Comparison of ENCODE assay signal across 6 cellular contexts in the genomic region with DNA sequence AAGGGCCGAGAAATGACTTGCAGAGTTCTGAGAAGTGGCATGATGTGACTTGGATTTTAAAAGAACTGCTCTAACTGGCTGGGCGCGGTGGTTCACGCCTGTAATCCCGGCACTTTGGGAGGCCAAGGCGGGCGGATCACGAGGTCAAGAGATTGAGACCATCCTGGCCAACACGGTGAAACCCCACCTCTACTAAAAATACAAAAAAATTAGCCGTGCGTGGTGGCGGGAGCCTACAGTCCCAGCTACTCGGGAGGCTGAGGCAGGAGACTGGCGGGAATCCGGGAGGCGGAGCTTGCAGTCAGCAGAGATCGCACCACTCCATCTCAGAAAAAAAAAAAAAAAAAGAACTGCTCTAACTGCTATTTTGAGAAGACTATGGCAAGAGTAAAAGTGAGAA. TPM values are rescaled to one million over a fixed set of nuclear protein-coding genes. Genes with fewer than 3 reads are reported as not detected.
DNase-seq lines count a peak whose midpoint lies in the region; ATAC-seq and TF ChIP-seq lines count a peak whose summit lies in the region.
"Not testable (repeated sequence)": the region's sequence is repeated elsewhere in the genome, so short reads cannot be mapped to it uniquely, and the experiment has no call there.

No MANE protein-coding gene starts in this region.

- not testable (repeated sequence) for H4K8ac ChIP-seq in H9 (replicated peaks; ENCODE audit: insufficient read length, low read depth, low read length)

- H2BK120ac ChIP-seq in H9 (ENCODE audit: low read depth, low read length, poor library complexity, severe bottlenecking): not testable (repeated sequence)

- H3K4me2 ChIP-seq in H9 (ENCODE audit: insufficient read depth, insufficient read length, low read length): not testable (repeated sequence)

- H3K27ac Mint-ChIP-seq in H9 (peak overlapping the region in 2 of 3 experiments; percentile 39 to 85; a peak in 3 of 7 replicates), WTC11 (peak overlapping the region; percentile 75), nephron progenitor cell (peak overlapping the region; percentile 29)
- H3K27ac Mint-ChIP-seq in activated CD8-positive, alpha-beta T cell treated with anti-CD3 and anti-CD28 coated beads, Interleukin-2, amount 10 ng/mL, durations not matched to agents 7 days and 5 days: peak overlapping the region; percentile 53
- peak overlapping the region; percentile 40 for H3K27ac Mint-ChIP-seq in activated T-helper 2 cell treated with anti-CD3 and anti-CD28 coated beads, Interferon-gamma antibody, Interleukin-2, Interleukin-4, amounts not matched to agents 10 μg/mL and 5 μg/mL and 100 μg/mL, durations not matched to agents 14 hours and 24 hours and 36 hours
- H3K27ac Mint-ChIP-seq in central memory CD8-positive, alpha-beta T cell (ENCODE audit: low read depth): peak overlapping the region; percentile 39

- not testable (repeated sequence) for H3K27me3 ChIP-seq in H9 (ENCODE audit: insufficient read depth, low read length)

- H2BK15ac ChIP-seq in H9 (ENCODE audit: low read depth, low read length): not testable (repeated sequence)

- not testable (repeated sequence) for H3K56ac ChIP-seq in H9 (ENCODE audit: insufficient read length, low read depth, low read length)

- ATAC-seq in WTC11; activated CD8-positive, alpha-beta T cell treated with anti-CD3 and anti-CD28 coated beads, Interleukin-2, amount 10 ng/mL, durations not matched to agents 7 days and 5 days; central memory CD8-positive, alpha-beta T cell (replicated peaks; ENCODE audit: extremely low read depth, poor library complexity, severe bottlenecking): not testable (repeated sequence)

- H3K4me3 Mint-ChIP-seq in H9; WTC11; activated CD8-positive, alpha-beta T cell treated with anti-CD3 and anti-CD28 coated beads, Interleukin-2, amount 10 ng/mL, durations not matched to agents 7 days and 5 days; activated T-helper 2 cell treated with anti-CD3 and anti-CD28 coated beads, Interferon-gamma antibody, Interleukin-2, Interleukin-4, amounts not matched to agents 10 μg/mL and 5 μg/mL and 100 μg/mL, durations not matched to agents 14 hours and 24 hours and 36 hours (ENCODE audit: low read depth); central memory CD8-positive, alpha-beta T cell; nephron progenitor cell: not testable (repeated sequence)

- H2AFZ ChIP-seq in H9 (ENCODE audit: low read length): not testable (repeated sequence)

- H4K20me1 ChIP-seq in H9 (ENCODE audit: control insufficient read depth, insufficient read depth, insufficient read length): not testable (repeated sequence)

- H3K23me2 ChIP-seq in H9 (ENCODE audit: insufficient read length, low read depth, low read length, poor library complexity, severe bottlenecking): not testable (repeated sequence)

- not testable (repeated sequence) for H3K9me3 ChIP-seq in H9 (ENCODE audit: control insufficient read depth, low read depth, low read length)

- peaks cover 5 to 18% of the 10 kb centered on the region in 2 experiments for H3K4me1 Mint-ChIP-seq in H9
- H3K4me1 Mint-ChIP-seq in WTC11: peaks cover 16% of the 10 kb centered on the region
- H3K4me1 Mint-ChIP-seq in activated CD8-positive, alpha-beta T cell treated with anti-CD3 and anti-CD28 coated beads, Interleukin-2, amount 10 ng/mL, durations not matched to agents 7 days and 5 days (ENCODE audit: low read depth): peaks cover 24% of the 10 kb centered on the region
- H3K4me1 Mint-ChIP-seq in activated T-helper 2 cell treated with anti-CD3 and anti-CD28 coated beads, Interferon-gamma antibody, Interleukin-2, Interleukin-4, amounts not matched to agents 10 μg/mL and 5 μg/mL and 100 μg/mL, durations not matched to agents 14 hours and 24 hours and 36 hours (ENCODE audit: low read depth): peaks cover 29% of the 10 kb centered on the region
- H3K4me1 Mint-ChIP-seq in central memory CD8-positive, alpha-beta T cell: peaks cover 36% of the 10 kb centered on the region
- peaks cover 37% of the 10 kb centered on the region for H3K4me1 Mint-ChIP-seq in nephron progenitor cell

- DNase-seq in H9; WTC11 (ENCODE audit: low spot score); activated CD8-positive, alpha-beta T cell treated with anti-CD3 and anti-CD28 coated beads, Interleukin-2, amount 10 ng/mL, durations not matched to agents 7 days and 5 days; activated T-helper 2 cell treated with anti-CD3 and anti-CD28 coated beads, Interferon-gamma antibody, Interleukin-2, Interleukin-4, amounts not matched to agents 10 μg/mL and 5 μg/mL and 100 μg/mL, durations not matched to agents 14 hours and 24 hours and 36 hours (ENCODE audit: low spot score); central memory CD8-positive, alpha-beta T cell (ENCODE audit: low spot score in 2 of 2); nephron progenitor cell: not testable (repeated sequence)

- intact Hi-C loops in activated T-helper 2 cell treated with anti-CD3 and anti-CD28 coated beads, Interferon-gamma antibody, Interleukin-2, Interleukin-4, amounts not matched to agents 10 μg/mL and 5 μg/mL and 100 μg/mL, durations not matched to agents 14 hours and 24 hours and 36 hours (cut with micrococcal nuclease): not testable (repeated sequence)

- H3K9ac ChIP-seq in H9 (ENCODE audit: extremely low read depth, insufficient read length, low read length): not testable (repeated sequence)

- WGBS in H9 (ENCODE audit: extremely low coverage, insufficient read length, low lambda C conversion rate): no CpG with 5 or more reads among the region's 17 CpGs

- H3K4me1 ChIP-seq in H9 (ENCODE audit: insufficient read depth, low read length): not testable (repeated sequence)

- not testable (repeated sequence) for H3K14ac ChIP-seq in H9 (ENCODE audit: insufficient read depth, low read length)

- H4K5ac ChIP-seq in H9 (ENCODE audit: insufficient read length, low read depth, low read length): not testable (repeated sequence)

- POLR2A ChIA-PET in WTC11 (lab: Charles Lee): interaction anchor here (0.6 kb wide), 1 partner anchor 10 kb away, joined by 3 read pairs; no protein-coding TSS in a partner anchor
- POLR2A ChIA-PET in activated CD8-positive, alpha-beta T cell treated with anti-CD3 and anti-CD28 coated beads, Interleukin-2, amount 10 ng/mL, durations not matched to agents 7 days and 5 days (lab: Charles Lee): interaction anchor here (0.7 to 7.9 kb wide), 3 partner anchors 14 to 50 kb away, joined by 3 to 153 read pairs (median 7); partner anchors contain the start of genes CCNG1 and MAT2B

- not testable (repeated sequence) for H3K18ac ChIP-seq in H9 (ENCODE audit: insufficient read length, low read depth, low read length)

- H3K23ac ChIP-seq in H9 (ENCODE audit: insufficient read length, low read depth, low read length): not testable (repeated sequence)

- H3K36me3 Mint-ChIP-seq in H9 (ENCODE audit: insufficient read depth in 1 of 3, low read depth in 3 of 3): peaks cover 17 to 38% (median 36%) of the 10 kb centered on the region in 3 experiments; a peak in 6 of 7 replicates
- peaks cover 32% of the 10 kb centered on the region for H3K36me3 Mint-ChIP-seq in WTC11
- peaks cover 62% of the 10 kb centered on the region for H3K36me3 Mint-ChIP-seq in activated CD8-positive, alpha-beta T cell treated with anti-CD3 and anti-CD28 coated beads, Interleukin-2, amount 10 ng/mL, durations not matched to agents 7 days and 5 days (ENCODE audit: low read depth)
- H3K36me3 Mint-ChIP-seq in activated T-helper 2 cell treated with anti-CD3 and anti-CD28 coated beads, Interferon-gamma antibody, Interleukin-2, Interleukin-4, amounts not matched to agents 10 μg/mL and 5 μg/mL and 100 μg/mL, durations not matched to agents 14 hours and 24 hours and 36 hours (ENCODE audit: low read depth): peaks cover 53% of the 10 kb centered on the region
- peaks cover 40% of the 10 kb centered on the region for H3K36me3 Mint-ChIP-seq in central memory CD8-positive, alpha-beta T cell (ENCODE audit: insufficient read depth)
- H3K36me3 Mint-ChIP-seq in nephron progenitor cell (ENCODE audit: low read depth): peaks cover 59% of the 10 kb centered on the region

- H3K4ac ChIP-seq in H9 (ENCODE audit: low read depth, low read length): not testable (repeated sequence)

- H3T11ph ChIP-seq in H9 (ENCODE audit: low read length): not testable (repeated sequence)

- not testable (repeated sequence) for H4K91ac ChIP-seq in H9 (ENCODE audit: insufficient read length, low read depth, low read length)

- H2AK5ac ChIP-seq in H9 (ENCODE audit: insufficient read length, low read length): not testable (repeated sequence)

- CTCF ChIA-PET in WTC11 (lab: Charles Lee); activated CD8-positive, alpha-beta T cell treated with anti-CD3 and anti-CD28 coated beads, Interleukin-2, amount 10 ng/mL, durations not matched to agents 7 days and 5 days (lab: Charles Lee): not testable (repeated sequence)

- not testable (repeated sequence) for H2BK12ac ChIP-seq in H9 (ENCODE audit: insufficient read length, low read depth, low read length)

- not testable (repeated sequence) for H3K79me1 ChIP-seq in H9 (ENCODE audit: insufficient read depth, low read depth, low read length, poor library complexity, severe bottlenecking)

- H2BK5ac ChIP-seq in H9 (ENCODE audit: insufficient read length, low read length): not testable (repeated sequence)

- not testable (repeated sequence) for H3K9me3 Mint-ChIP-seq in H9; WTC11; activated CD8-positive, alpha-beta T cell treated with anti-CD3 and anti-CD28 coated beads, Interleukin-2, amount 10 ng/mL, durations not matched to agents 7 days and 5 days (ENCODE audit: insufficient read depth); activated T-helper 2 cell treated with anti-CD3 and anti-CD28 coated beads, Interferon-gamma antibody, Interleukin-2, Interleukin-4, amounts not matched to agents 10 μg/mL and 5 μg/mL and 100 μg/mL, durations not matched to agents 14 hours and 24 hours and 36 hours; central memory CD8-positive, alpha-beta T cell; nephron progenitor cell

- not testable (repeated sequence) for TF ChIP-seq CTCF in H9 (conservative IDR thresholded peaks at IDR 0.05); WTC11 (IDR thresholded peaks at IDR 0.05); nephron progenitor cell (IDR thresholded peaks at IDR 0.05)

- H2BK20ac ChIP-seq in H9 (ENCODE audit: low read depth, low read length, poor library complexity, severe bottlenecking): not testable (repeated sequence)

- not testable (repeated sequence) for H3K79me2 ChIP-seq in H9 (ENCODE audit: insufficient read depth, low read length)

- H3K27me3 Mint-ChIP-seq in H9 (ENCODE audit: low read depth); WTC11 (ENCODE audit: low read depth); activated CD8-positive, alpha-beta T cell treated with anti-CD3 and anti-CD28 coated beads, Interleukin-2, amount 10 ng/mL, durations not matched to agents 7 days and 5 days (ENCODE audit: low read depth); activated T-helper 2 cell treated with anti-CD3 and anti-CD28 coated beads, Interferon-gamma antibody, Interleukin-2, Interleukin-4, amounts not matched to agents 10 μg/mL and 5 μg/mL and 100 μg/mL, durations not matched to agents 14 hours and 24 hours and 36 hours (ENCODE audit: low read depth); central memory CD8-positive, alpha-beta T cell; nephron progenitor cell (ENCODE audit: low read depth, poor library complexity): not testable (repeated sequence)

- not testable (repeated sequence) for H3K27ac ChIP-seq in H9 (ENCODE audit: insufficient read length, low read depth, low read length)

RNA-seq across cellular contexts. Expression of gene NUDCD2, which starts 4.5 kb away (rescaled TPM):
- 42.2 and 45.6 TPM in 2 replicates for total RNA-seq in H9 (2021)
- total RNA-seq in WTC11 (2021): 68.5 to 73.4 TPM (median 69.4 TPM) in 3 replicates
- total RNA-seq in activated CD8-positive, alpha-beta T cell treated with anti-CD3 and anti-CD28 coated beads, Interleukin-2, amount 10 ng/mL, durations not matched to agents 7 days and 5 days: 10 to 100 TPM; 37.3 to 43.4 TPM
- 39.6 and 48.0 TPM in 2 replicates for total RNA-seq in activated T-helper 2 cell treated with anti-CD3 and anti-CD28 coated beads, Interferon-gamma antibody, Interleukin-2, Interleukin-4, amounts not matched to agents 10 μg/mL and 5 μg/mL and 100 μg/mL, durations not matched to agents 14 hours and 24 hours and 36 hours

RNA-seq across cellular contexts. Expression of gene HMMR, which starts 5.0 kb away (rescaled TPM):
- total RNA-seq in H9 (2021) (36.2 and 37.9 TPM in 2 replicates), WTC11 (2021) (69.1 to 78.5 TPM (median 73.3 TPM) in 3 replicates)
- 10 to 100 TPM; 85.8 to 87.7 TPM for total RNA-seq in activated CD8-positive, alpha-beta T cell treated with anti-CD3 and anti-CD28 coated beads, Interleukin-2, amount 10 ng/mL, durations not matched to agents 7 days and 5 days
- 39.3 and 40.3 TPM in 2 replicates for total RNA-seq in activated T-helper 2 cell treated with anti-CD3 and anti-CD28 coated beads, Interferon-gamma antibody, Interleukin-2, Interleukin-4, amounts not matched to agents 10 μg/mL and 5 μg/mL and 100 μg/mL, durations not matched to agents 14 hours and 24 hours and 36 hours

RNA-seq across cellular contexts. Expression of gene CCNG1, which starts 18.0 kb away (rescaled TPM):
- total RNA-seq in H9 (2021): 521 and 523 TPM in 2 replicates
- 395 to 438 TPM (median 433 TPM) in 3 replicates for total RNA-seq in WTC11 (2021)
- 100 to 1,000 TPM; 129 to 143 TPM for total RNA-seq in activated CD8-positive, alpha-beta T cell treated with anti-CD3 and anti-CD28 coated beads, Interleukin-2, amount 10 ng/mL, durations not matched to agents 7 days and 5 days
- total RNA-seq in activated T-helper 2 cell treated with anti-CD3 and anti-CD28 coated beads, Interferon-gamma antibody, Interleukin-2, Interleukin-4, amounts not matched to agents 10 μg/mL and 5 μg/mL and 100 μg/mL, durations not matched to agents 14 hours and 24 hours and 36 hours: 87.8 and 89.4 TPM in 2 replicates

RNA-seq across cellular contexts. Expression of gene MAT2B, which starts 50.0 kb away (rescaled TPM):
- total RNA-seq in H9 (2021): 48.4 and 49.1 TPM in 2 replicates
- total RNA-seq in WTC11 (2021): 51.8 to 55.7 TPM (median 53.1 TPM) in 3 replicates
- 10 to 100 TPM; 69.4 to 74.1 TPM for total RNA-seq in activated CD8-positive, alpha-beta T cell treated with anti-CD3 and anti-CD28 coated beads, Interleukin-2, amount 10 ng/mL, durations not matched to agents 7 days and 5 days
- 93.2 and 98.9 TPM in 2 replicates for total RNA-seq in activated T-helper 2 cell treated with anti-CD3 and anti-CD28 coated beads, Interferon-gamma antibody, Interleukin-2, Interleukin-4, amounts not matched to agents 10 μg/mL and 5 μg/mL and 100 μg/mL, durations not matched to agents 14 hours and 24 hours and 36 hours
